ENCODE assay signal across 8 cellular contexts in the genomic region with DNA sequence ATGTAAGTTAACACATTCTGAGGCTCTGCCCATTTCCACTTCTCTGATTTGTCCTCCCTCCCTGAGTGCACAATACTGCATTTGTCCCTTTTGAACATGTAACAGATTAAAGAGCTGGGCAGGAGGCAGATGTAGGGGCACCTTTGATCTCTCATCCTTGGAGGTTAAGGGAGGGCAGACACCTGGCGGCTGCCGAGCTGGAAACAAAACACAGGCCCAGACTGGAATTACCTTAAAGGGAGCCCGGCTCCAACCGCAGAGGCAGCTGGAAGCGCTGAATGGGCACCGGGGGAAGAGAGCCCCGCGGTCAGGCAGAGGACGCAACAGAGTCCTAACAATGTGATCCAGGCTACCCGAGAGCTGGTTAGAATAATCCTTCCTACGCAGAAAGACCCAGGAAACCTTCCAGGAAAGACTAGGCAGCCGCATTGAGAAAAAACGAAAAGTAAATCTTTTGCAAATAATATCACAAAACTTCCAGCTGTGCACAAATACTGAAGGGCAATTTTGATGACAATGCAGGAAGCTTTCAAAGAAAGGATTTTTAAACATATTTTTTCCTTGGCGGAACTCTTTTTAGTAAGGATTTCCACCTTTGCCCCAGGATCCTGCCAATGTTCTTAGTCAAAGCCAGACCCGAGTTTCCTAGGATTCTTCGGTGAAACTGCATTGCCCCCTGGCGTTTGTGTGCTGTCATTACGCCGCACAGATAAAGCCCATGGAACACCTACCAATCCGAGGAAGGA.
DNase-seq lines count a peak whose midpoint lies in the region; ATAC-seq and TF ChIP-seq lines count a peak whose summit lies in the region.

No MANE protein-coding gene starts in this region.

- H3K4me1 ChIP-seq in BLaER1: peaks cover 22% of the 10 kb centered on the region
- H3K4me1 ChIP-seq in ascending aorta: peaks cover 0 to 5% of the 10 kb centered on the region in 2 donors
- H3K4me1 ChIP-seq in uterus: no peaks in the 10 kb centered on the region

- H3K4me3 Mint-ChIP-seq in T-helper 17 cell: peak overlapping the region; percentile 62

- H3K36me3 ChIP-seq in BLaER1: no peaks in the 10 kb centered on the region
- H3K36me3 ChIP-seq in ascending aorta: no peaks in the 10 kb centered on the region
- H3K36me3 ChIP-seq in uterus: no peaks in the 10 kb centered on the region

- peaks cover 8% of the 10 kb centered on the region for H3K4me1 Mint-ChIP-seq in T-helper 17 cell

- no peak overlapping the region for H3K27ac Mint-ChIP-seq in T-helper 17 cell

- no peak for TF ChIP-seq POLR2A in uterus (IDR thresholded peaks at IDR 0.05)

- 0 out of 2 replicates have a peak, but pooled peaks cover 7% of the 10 kb centered on the region for H3K9me3 ChIP-seq in BLaER1
- H3K9me3 ChIP-seq in T-helper 17 cell (ENCODE audit: control insufficient read depth, low read length, poor library complexity, severe bottlenecking): no peaks in the 10 kb centered on the region
- H3K9me3 ChIP-seq in ascending aorta: no peaks in the 10 kb centered on the region
- H3K9me3 ChIP-seq in uterus: no peaks in the 10 kb centered on the region

- H3K4me2 ChIP-seq in BLaER1: peak overlapping the region; percentile 79

- intact Hi-C loops in ascending aorta (cut with DNase I) (loop anchor here (1.0 to 5.0 kb wide), 4 partner anchors 39 to 385 kb away; no protein-coding TSS in a partner anchor), uterus (cut with DNase I; ENCODE audit: low total_unique reads) (loop anchor here (2.0 kb wide), 1 partner anchor 385 kb away; no protein-coding TSS in a partner anchor)

- no peak overlapping the region for H3K9ac ChIP-seq in BLaER1

- H3K4me3 ChIP-seq in BLaER1 (peak overlapping the region; percentile 43), ascending aorta (peak overlapping the region; percentile 32 to 51), uterus (peak overlapping the region in 1 of 2 donors; percentile 7)

- no peaks in the 10 kb centered on the region for H3K36me3 Mint-ChIP-seq in T-helper 17 cell (ENCODE audit: low read depth)

- H3K27me3 Mint-ChIP-seq in T-helper 17 cell: peaks cover 5% of the 10 kb centered on the region

- no peaks in the 10 kb centered on the region for H4K20me1 ChIP-seq in BLaER1

- TF ChIP-seq CTCF in ascending aorta (IDR thresholded peaks at IDR 0.05): peak; percentile 88 to 93 (median 92)
- peak; percentile 84 to 97 (median 93) for TF ChIP-seq CTCF in uterus (IDR thresholded peaks at IDR 0.05)

- ATAC-seq in GM21447 (IDR thresholded peaks at IDR 0.05; ENCODE audit: unreplicated experiment): peak; percentile 60
- peak; percentile 88 for ATAC-seq in T-helper 17 cell

- H3K27me3 ChIP-seq in BLaER1 (no peaks in the 10 kb centered on the region), ascending aorta (no peaks in the 10 kb centered on the region), uterus (no peaks in the 10 kb centered on the region)

- DNase-seq in NCI-H1417 (lab: John Stamatoyannopoulos, UW) (peak; percentile 80 to 95 (median 94)), T-helper 17 cell (peak; percentile 52 to 66 (median 58)), ascending aorta (ENCODE audit: low spot score in 2 of 2) (peak; percentile 31 to 90), hepatic stellate cell (ENCODE audit: low spot score) (peak; percentile 81), putamen (ENCODE audit: low spot score) (peak; percentile 82), uterus (peak; percentile 83 to 88)

- H3K27ac ChIP-seq in BLaER1 (no peak overlapping the region), ascending aorta (peak overlapping the region; percentile 36 to 68), uterus (peak overlapping the region; percentile 62 to 68)
